Comparison of ENCODE assay signal across 9 cellular contexts in genomic region chr17:27266228-27266627, GRCh38.
"Had no signal": no experiment of that assay in that cellular context is flagged by ENCODE, and none has a peak within 500 bp of the region (broad histone marks: within the 10 kb centered on the region; RNA-seq: fewer than 3 reads in every experiment).

No MANE protein-coding gene starts in this region.

- H3K4me1 ChIP-seq: HAP-1 had no signal

- H3K4me3 Mint-ChIP-seq: HFFc6, IgD-negative memory B cell had no signal

- H3K27ac Mint-ChIP-seq: HFFc6, IgD-negative memory B cell had no signal

- H3K27me3 Mint-ChIP-seq: IgD-negative memory B cell had no signal

- DNase-seq: GM23248, GOT3, H7, HFFc6 had no signal

- H3K9me3 ChIP-seq: HAP-1 had no signal

- H3K36me3 Mint-ChIP-seq: IgD-negative memory B cell had no signal

- ATAC-seq: HCT116, HepG2 had no signal

- H3K27ac ChIP-seq: GM23248, HL-60 had no signal

- H3K36me3 ChIP-seq: HAP-1 had no signal

- H3K4me3 ChIP-seq: GM23248, HAP-1 had no signal

- H3K9me3 Mint-ChIP-seq: HFFc6, IgD-negative memory B cell had no signal
